In genomic region chr15:31236184-31237041, GRCh38 we compare ENCODE assay signal across 8 cellular contexts.
DNase-seq lines count a peak whose midpoint lies in the region; ATAC-seq and TF ChIP-seq lines count a peak whose summit lies in the region.

No MANE protein-coding gene starts in this region.

- peak; percentile 73 for ATAC-seq in GM18511 (IDR thresholded peaks at IDR 0.05; ENCODE audit: unreplicated experiment)

- H3K79me2 ChIP-seq in parathyroid adenoma: no peaks in the 10 kb centered on the region

- H3K9me3 Mint-ChIP-seq in endodermal cell: no peaks in the 10 kb centered on the region

- no peak for TF ChIP-seq CTCF in parathyroid adenoma (IDR thresholded peaks at IDR 0.05)
- TF ChIP-seq CTCF in endodermal cell (conservative IDR thresholded peaks at IDR 0.05): no peak

- H3K4me3 ChIP-seq in SJSA1 (no peak overlapping the region), parathyroid adenoma (ENCODE audit: low read depth, low read length) (no peak overlapping the region), endodermal cell (ENCODE audit: low read length) (no peak overlapping the region)

- WGBS in endodermal cell (ENCODE audit: insufficient coverage in 1 of 2, insufficient read length in 1 of 2), 2 experiments: 82 to 86% methylated on average over 9 to 19 of the region's 19 CpGs

- H2AFZ ChIP-seq in parathyroid adenoma: peak overlapping the region; percentile 33

- H3K9me3 ChIP-seq in SJSA1 (replicated peaks) (no peaks in the 10 kb centered on the region), parathyroid adenoma (ENCODE audit: control insufficient read depth, low read length) (no peaks in the 10 kb centered on the region), endodermal cell (ENCODE audit: control insufficient read depth, low read length) (no peaks in the 10 kb centered on the region)

- no peaks in the 10 kb centered on the region for H3K36me3 ChIP-seq in SJSA1
- no peaks in the 10 kb centered on the region for H3K36me3 ChIP-seq in parathyroid adenoma (ENCODE audit: control insufficient read depth, insufficient read depth, low read length)
- H3K36me3 ChIP-seq in endodermal cell (ENCODE audit: control insufficient read depth, insufficient read depth, low read length): no peaks in the 10 kb centered on the region

- DNase-seq in HT-29 (ENCODE audit: low spot score) (peak; percentile 75), SJSA1 (ENCODE audit: low read depth in 1 of 2, low spot score in 2 of 2) (peak; percentile 75 to 87), foreskin melanocyte (peak; percentile 82), endodermal cell (no peak), GF-D8 (lab: John Stamatoyannopoulos, UW) (no peak)
- no peak for DNase-seq in stimulated activated CD8-positive, alpha-beta memory T cell treated with anti-CD3 and anti-CD28 coated beads, Interleukin-4, amount 100 ng/mL, for 48 hours

- H3K4me1 Mint-ChIP-seq in endodermal cell: no peaks in the 10 kb centered on the region

- H3K9ac ChIP-seq in parathyroid adenoma (no peak overlapping the region), endodermal cell (ENCODE audit: extremely low read depth, low read length, poor library complexity, severe bottlenecking) (no peak overlapping the region)

- H3K36me3 Mint-ChIP-seq in endodermal cell (ENCODE audit: low read depth): no peaks in the 10 kb centered on the region

- no peak overlapping the region for H3K4me2 ChIP-seq in parathyroid adenoma (ENCODE audit: low read length)

- H3K27ac ChIP-seq in SJSA1 (0 out of 2 replicates have a peak overlapping the region, but pooled peaks have one; percentile 5), parathyroid adenoma (peak overlapping the region; percentile 44), endodermal cell (ENCODE audit: low read depth, low read length) (no peak overlapping the region)

- H3K4me3 Mint-ChIP-seq in endodermal cell: no peak overlapping the region

- H3K4me1 ChIP-seq in SJSA1 (replicated peaks) (peaks cover 13% of the 10 kb centered on the region), parathyroid adenoma (no peaks in the 10 kb centered on the region), endodermal cell (ENCODE audit: control insufficient read depth, insufficient read depth, low read length) (no peaks in the 10 kb centered on the region)

- H3K27me3 Mint-ChIP-seq in endodermal cell (ENCODE audit: insufficient read depth): peaks cover 11% of the 10 kb centered on the region

- no peak overlapping the region for H3K27ac Mint-ChIP-seq in endodermal cell

- no peaks in the 10 kb centered on the region for H3K27me3 ChIP-seq in SJSA1 (replicated peaks)
- H3K27me3 ChIP-seq in parathyroid adenoma (ENCODE audit: control insufficient read depth, insufficient read depth, low read length): no peaks in the 10 kb centered on the region
- H3K27me3 ChIP-seq in endodermal cell (ENCODE audit: control insufficient read depth, insufficient read depth, low read length, poor library complexity, severe bottlenecking): peaks cover 6% of the 10 kb centered on the region

Comparison
In these comparisons a context has a peak if more than half of its experiments do, and no peak if none do; other contexts are left out.
1. DNase-seq: peak in HT-29 (single experiment), SJSA1 (2 of 2) and foreskin melanocyte (single experiment); none in stimulated activated CD8-positive, alpha-beta memory T cell treated with anti-CD3 and anti-CD28 coated beads, Interleukin-4, amount 100 ng/mL, for 48 hours (single experiment), endodermal cell (single experiment) and GF-D8 (single experiment).